ENCODE assay signal across 19 cellular contexts in the genomic region with DNA sequence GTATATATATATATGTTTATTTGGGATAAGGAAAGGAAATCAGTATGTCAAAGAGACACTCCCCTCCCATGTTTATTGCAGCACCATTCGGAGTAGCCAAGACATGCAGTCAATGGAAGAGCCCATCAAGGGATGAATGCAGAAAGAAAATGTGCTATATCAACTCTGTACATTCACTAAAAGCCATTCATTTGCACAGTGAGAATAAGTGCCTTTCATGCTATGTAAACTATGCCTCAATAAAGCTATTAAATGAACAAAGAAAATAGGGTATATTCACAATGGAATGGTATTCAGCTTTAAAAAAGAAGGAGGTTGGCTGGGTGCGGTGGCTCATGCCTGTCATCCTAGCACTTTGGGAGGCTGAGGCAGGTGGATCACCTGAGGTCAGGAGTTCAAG. TPM values are rescaled to one million over a fixed set of nuclear protein-coding genes. Genes with fewer than 3 reads are reported as not detected.
"Had no signal": no experiment of that assay in that cellular context is flagged by ENCODE, and none has a peak within 500 bp of the region (broad histone marks: within the 10 kb centered on the region; RNA-seq: fewer than 3 reads in every experiment).

No MANE protein-coding gene starts in this region.

- ATAC-seq: heart left ventricle; left colon; mucosa of descending colon; naive thymus-derived CD4-positive, alpha-beta T cell; right lobe of liver; stimulated activated naive CD8-positive, alpha-beta T cell treated with anti-CD3 and anti-CD28 coated beads, Interleukin-15, amount 100 ng/mL, for 72 hours; upper lobe of right lung had no signal

- H3K9me3 Mint-ChIP-seq: activated naive CD4-positive, alpha-beta T cell treated with anti-CD3 and anti-CD28 coated beads, Interleukin-2, amount 50 U/mL, for 72 hours; brain; naive thymus-derived CD4-positive, alpha-beta T cell; stimulated activated naive CD8-positive, alpha-beta T cell treated with anti-CD3 and anti-CD28 coated beads, Interleukin-15, amount 100 ng/mL, for 72 hours; T-helper 1 cell treated with Interleukin-12 subunit alpha and Interleukin-12 subunit beta and Interleukin-4 antibody, amounts not matched to agents 30 μg/mL and 1 μg/mL, for 36 hours had no signal

- H3K4me3 Mint-ChIP-seq: brain had no signal

- H3K9me3 ChIP-seq: heart left ventricle, mucosa of descending colon, ovary, right lobe of liver, spleen, thoracic aorta, upper lobe of right lung had no signal

- H3K27me3 Mint-ChIP-seq: brain; naive thymus-derived CD4-positive, alpha-beta T cell; stimulated activated naive CD8-positive, alpha-beta T cell treated with anti-CD3 and anti-CD28 coated beads, Interleukin-15, amount 100 ng/mL, for 72 hours had no signal

- H3K36me3 ChIP-seq: ovary had no signal

- H3K27ac ChIP-seq: ovary, right lobe of liver, thoracic aorta, WERI-Rb-1 had no signal

- DNase-seq: activated CD4-positive, alpha-beta T cell treated with anti-CD3 and anti-CD28 coated beads for 48 hours; activated CD8-positive, alpha-beta memory T cell treated with anti-CD3 and anti-CD28 coated beads, Interleukin-2, amount 50 U/mL, for 48 hours; cortex of kidney; effector CD8-positive, alpha-beta T cell; heart left ventricle; left colon; mucosa of descending colon; naive thymus-derived CD4-positive, alpha-beta T cell; ovary; right lobe of liver; stimulated activated naive CD8-positive, alpha-beta T cell treated with anti-CD3 and anti-CD28 coated beads, Interleukin-15, amount 100 ng/mL, for 72 hours; upper lobe of right lung; WERI-Rb-1 had no signal

- H3K27me3 ChIP-seq: heart left ventricle, ovary, right lobe of liver, spleen, upper lobe of right lung had no signal

- H3K4me3 ChIP-seq: heart left ventricle, lung, mucosa of descending colon, ovary, right lobe of liver, thoracic aorta, upper lobe of right lung had no signal

RNA-seq across cellular contexts. Expression of a gene that starts 40.4 kb away (rescaled TPM):
- polyA plus RNA-seq: naive thymus-derived CD4-positive, alpha-beta T cell had no signal
